ENCODE assay signal across 1 cellular context in the genomic region with DNA sequence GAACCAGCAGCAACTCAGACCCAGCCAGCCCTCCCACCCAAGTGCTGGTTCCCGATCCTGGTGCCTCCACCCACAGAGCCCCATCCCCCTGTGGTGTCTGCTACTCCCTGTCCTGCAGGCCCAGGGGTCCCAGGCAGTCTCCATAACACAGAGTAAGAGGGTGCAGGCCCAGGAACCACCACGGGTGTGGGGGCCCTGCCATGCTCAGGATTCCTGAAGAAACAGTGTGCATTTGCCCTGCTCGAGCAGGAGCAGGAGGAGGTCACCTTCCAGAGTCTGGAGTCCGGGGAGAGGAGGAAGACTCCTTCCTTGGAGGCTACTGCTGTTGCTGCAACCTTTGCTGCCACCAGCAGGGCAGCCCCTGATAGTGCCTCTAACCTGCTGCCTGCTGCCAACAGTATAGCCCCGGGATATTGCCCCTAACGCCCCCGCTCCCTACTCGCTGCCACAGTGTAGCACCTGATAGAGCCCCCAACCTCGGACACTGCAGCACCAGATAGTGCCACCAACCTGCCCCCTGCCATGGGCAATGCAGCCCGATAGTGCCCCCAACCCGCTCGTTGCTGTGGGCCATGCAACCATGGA.
TF ChIP-seq lines count a peak whose summit lies in the region.

No MANE protein-coding gene starts in this region.

TF ChIP-seq in HepG2, 621 proteins besides CTCF, POLR2A, EP300 and RAD21 (continued from another document):
- TF ChIP-seq NFE2 (CRISPR knock-in tag; IDR thresholded peaks at IDR 0.05) (no peak), STAG1 (CRISPR knock-in tag; IDR thresholded peaks at IDR 0.05) (peak; percentile 65), SMAD9 (CRISPR knock-in tag; IDR thresholded peaks at IDR 0.05) (no peak), SAP130 (CRISPR knock-in tag; IDR thresholded peaks at IDR 0.05; ENCODE audit: low read depth) (no peak)
